8 cellular contexts compared by ENCODE assay signal in the genomic region with DNA sequence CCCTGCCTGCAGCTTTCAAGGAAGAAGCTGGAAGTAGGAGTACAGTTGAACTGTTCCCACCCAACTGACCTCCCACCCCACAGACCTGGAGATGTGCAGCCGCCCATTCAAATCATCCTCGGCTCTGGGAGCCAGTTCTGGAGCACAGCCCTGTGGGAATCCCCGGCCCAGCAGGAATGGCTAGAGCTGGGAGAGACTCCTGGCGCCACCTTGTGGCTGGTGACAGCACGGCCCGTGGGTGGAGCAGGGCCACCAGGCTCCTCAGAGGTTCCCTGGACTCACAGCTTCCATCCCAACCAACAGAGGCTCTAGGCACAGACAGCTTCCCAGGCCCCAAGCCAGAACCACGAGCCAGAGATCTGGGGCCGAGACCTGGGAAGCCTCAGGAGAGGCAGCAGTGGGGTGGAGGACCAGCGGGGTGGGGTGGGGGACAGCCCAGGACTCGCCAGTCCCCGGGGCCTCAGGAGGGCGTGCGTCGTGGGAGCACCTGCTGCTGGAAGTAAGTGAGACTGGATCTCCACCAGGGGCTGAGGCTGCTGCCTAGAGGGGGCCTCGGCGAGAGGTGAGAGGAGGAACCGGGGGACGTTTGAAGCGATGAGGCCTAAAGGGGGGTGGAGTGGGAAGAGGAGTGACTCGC. TPM values are rescaled to one million over a fixed set of nuclear protein-coding genes. Genes with fewer than 3 reads are reported as not detected.
DNase-seq lines count a peak whose midpoint lies in the region; ATAC-seq, FAIRE-seq and TF ChIP-seq lines count a peak whose summit lies in the region.

No MANE protein-coding gene starts in this region.

- no peak overlapping the region for H3K9ac ChIP-seq in kidney (ENCODE audit: low read length in 2 of 2)

- H3K9me3 ChIP-seq in kidney (ENCODE audit: control insufficient read depth in 1 of 2, low read length in 2 of 2), result no peaks in the 10 kb centered on the region

- DNase-seq in SIG-M5 treated with dmso at 0.1 percent for 504 hours (lab: John Stamatoyannopoulos, UW; ENCODE audit: unreplicated experiment) (peak; percentile 40), SIG-M5 (lab: John Stamatoyannopoulos, UW) (no peak), NCI-H1930 (lab: John Stamatoyannopoulos, UW) (peak; percentile 40 to 62), caudate nucleus (lab: John Stamatoyannopoulos, UW) (peak in 60 of 61 donors; percentile 25 to 88 (median 72)), kidney (peak; percentile 92)
- peak; percentile 31 to 53 (median 44) for DNase-seq in activated CD4-positive, CD25-positive, alpha-beta regulatory T cell (lab: John Stamatoyannopoulos, UW)
- DNase-seq in stimulated activated CD4-positive, alpha-beta T cell treated with anti-CD3 and anti-CD28 coated beads, Interleukin-15, amount 100 ng/mL, for 24 hours, result peak; percentile 82

- no peak for ATAC-seq in HG03108 (IDR thresholded peaks at IDR 0.05; ENCODE audit: unreplicated experiment)

- H3K36me3 ChIP-seq in kidney (ENCODE audit: control insufficient read depth in 1 of 2, insufficient read depth in 2 of 2, low read length in 2 of 2), result peaks cover 7 to 14% of the 10 kb centered on the region in 2 donors

- no peaks in the 10 kb centered on the region for H3K4me1 ChIP-seq in kidney (ENCODE audit: control insufficient read depth in 1 of 2, insufficient read depth in 1 of 2, low read depth in 1 of 2, low read length in 2 of 2)

- intact Hi-C loops in kidney (cut with DNase I), result loop anchor here (10.0 kb wide), 1 partner anchor 109 kb away; no protein-coding TSS in a partner anchor

- TF ChIP-seq CTCF in kidney (IDR thresholded peaks at IDR 0.05; ENCODE audit: borderline replicate concordance, extremely low read depth, insufficient read depth), result peak; percentile 86

- no peak for FAIRE-seq in kidney (lab: Jason Lieb, UNC)

- H3K27ac ChIP-seq in caudate nucleus (ENCODE audit: low read depth, low read length), result peak overlapping the region; percentile 59
- no peak overlapping the region for H3K27ac ChIP-seq in kidney (ENCODE audit: low read depth in 2 of 2, low read length in 2 of 2)

- no peak overlapping the region for H3K4me3 ChIP-seq in kidney (ENCODE audit: low read length in 2 of 2)

RNA-seq across cellular contexts. Expression of a gene that starts 43.4 kb away (rescaled TPM):
- 48.1 TPM for total RNA-seq in kidney
- polyA plus RNA-seq in kidney (ENCODE audit: insufficient read depth, low read depth, low replicate concordance), result 18.8 TPM
